Comparison of ENCODE assay signal across 9 cellular contexts in the genomic region with DNA sequence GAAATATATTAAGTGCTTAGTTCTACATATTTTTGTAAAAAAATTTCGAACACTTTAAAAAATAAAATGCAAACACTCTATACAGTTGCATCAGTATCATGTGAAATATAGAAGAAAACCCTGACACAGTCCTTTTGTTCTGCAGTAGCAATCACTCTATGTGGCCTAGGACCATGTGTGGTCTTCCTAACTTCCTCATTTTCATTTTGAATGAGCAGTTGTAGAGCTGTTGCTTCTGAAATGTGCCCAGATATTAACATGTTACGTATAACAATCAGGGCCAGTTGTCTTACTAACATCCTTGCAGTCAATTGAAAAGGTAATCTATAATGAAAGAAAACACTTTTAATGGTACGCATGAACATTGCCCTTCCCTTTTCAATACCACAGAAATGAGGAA.
A peak's percentile ranks its signal among the peaks of the same experiment; 100 is the strongest.
DNase-seq lines count a peak whose midpoint lies in the region; ATAC-seq, FAIRE-seq and TF ChIP-seq lines count a peak whose summit lies in the region.
"Had no signal": no experiment of that assay in that cellular context is flagged by ENCODE, and none has a peak within 500 bp of the region (broad histone marks: within the 10 kb centered on the region; RNA-seq: fewer than 3 reads in every experiment).

No MANE protein-coding gene starts in this region.

- no peak overlapping the region for H3K4me3 ChIP-seq in H1 (ENCODE audit: extremely low read depth in 1 of 4, insufficient read depth in 2 of 4, low read depth in 3 of 4, low read length in 4 of 4)

- H3K36me3 Mint-ChIP-seq in H9 (ENCODE audit: insufficient read depth in 1 of 3, low read depth in 3 of 3): peaks cover 51 to 55% (median 53%) of the 10 kb centered on the region in 3 experiments

- CTCF ChIA-PET in H1 (lab: Charles Lee; ENCODE audit: partially characterized antibody): no interaction called here

- H3K14ac ChIP-seq in H9 (ENCODE audit: insufficient read depth, low read length) (no peak overlapping the region), H1 (ENCODE audit: insufficient read length) (no peak overlapping the region)

- no peak for TF ChIP-seq RAD21 in H1 (IDR thresholded peaks at IDR 0.05 in 1 of 2, conservative IDR thresholded peaks at IDR 0.05 in 1 of 2; ENCODE audit: low read depth in 2 of 2, low read length in 2 of 2)

- H3K23me2 ChIP-seq in H9 (ENCODE audit: insufficient read length, low read depth, low read length, poor library complexity, severe bottlenecking) (no peaks in the 10 kb centered on the region), H1 (ENCODE audit: low read depth, low read length) (no peaks in the 10 kb centered on the region)

- H4K91ac ChIP-seq in H9 (ENCODE audit: insufficient read length, low read depth, low read length) (no peak overlapping the region), H1 (replicated peaks; ENCODE audit: insufficient read length, low read length) (no peak overlapping the region)

- DNase-seq in H9 (no peak), H1 (ENCODE audit: low read depth in 1 of 2, low spot score in 2 of 2) (no peak), NCI-H2029 treated with DMSO at 0.1 percent for 48 hours (lab: John Stamatoyannopoulos, UW) (no peak), NCI-H748 (lab: John Stamatoyannopoulos, UW; ENCODE audit: unreplicated experiment) (no peak), NCI-H2107 (lab: John Stamatoyannopoulos, UW) (no peak), HCEC 1CT (no peak)
- DNase-seq: NCI-H1417 treated with DMSO at 0.1 percent for 48 hours had no signal

- TF ChIP-seq EP300 in H1 (IDR thresholded peaks at IDR 0.05; ENCODE audit: borderline replicate concordance in 1 of 2, low read depth in 2 of 2, low read length in 2 of 2): no peak

- H3K27me3 ChIP-seq in H9 (ENCODE audit: insufficient read depth, low read length): no peaks in the 10 kb centered on the region
- H3K27me3 ChIP-seq in H1 (replicated peaks in 1 of 4; ENCODE audit: control insufficient read depth in 3 of 4, extremely low read depth in 1 of 4, insufficient read depth in 3 of 4, low read length in 3 of 4): no peaks in the 10 kb centered on the region

- H2BK120ac ChIP-seq in H9 (ENCODE audit: low read depth, low read length, poor library complexity, severe bottlenecking) (no peak overlapping the region), H1 (replicated peaks; ENCODE audit: low read depth, low read length) (no peak overlapping the region)

- H3K27ac ChIP-seq in H9 (ENCODE audit: insufficient read length, low read depth, low read length) (peak overlapping the region; percentile 68), H1 (ENCODE audit: low read depth, low read length) (no peak overlapping the region)

- no peak for TF ChIP-seq POLR2A in H1 (IDR thresholded peaks at IDR 0.05; ENCODE audit: control extremely low read depth in 1 of 2, low read depth in 2 of 2, low read length in 2 of 2)

- no peak overlapping the region for H3T11ph ChIP-seq in H9 (ENCODE audit: low read length)

- H2AK5ac ChIP-seq in H9 (ENCODE audit: insufficient read length, low read length): no peak overlapping the region
- H2AK5ac ChIP-seq in H1 (ENCODE audit: low read depth, low read length): no peak overlapping the region

- no peak for TF ChIP-seq CTCF in H9 (conservative IDR thresholded peaks at IDR 0.05)
- no peak for TF ChIP-seq CTCF in H1 (IDR thresholded peaks at IDR 0.05; ENCODE audit: control extremely low read depth in 1 of 3, insufficient read depth in 1 of 3, low read depth in 1 of 3, low read length in 3 of 3)

- peaks cover 21 to 30% of the 10 kb centered on the region in 2 experiments for H3K9me3 Mint-ChIP-seq in H9

- no CpG with 5 or more reads among the region's 3 CpGs for WGBS in H9 (ENCODE audit: extremely low coverage, insufficient read length, low lambda C conversion rate)
- 82% methylated on average over 3 of the region's 3 CpGs; no CpG with 5 or more reads in 1 of the 2 experiments for WGBS in H1 (ENCODE audit: extremely low coverage in 1 of 2, insufficient coverage in 1 of 2, insufficient read length in 1 of 2, insufficient replicate concordance in 2 of 2, low coverage in 1 of 2, low lambda C conversion rate in 2 of 2, missing lambda C conversion rate in 1 of 2), 2 experiments

- H2BK15ac ChIP-seq in H9 (ENCODE audit: low read depth, low read length): no peak overlapping the region
- H2BK15ac ChIP-seq in H1 (ENCODE audit: low read length): no peak overlapping the region

- H2BK12ac ChIP-seq in H9 (ENCODE audit: insufficient read length, low read depth, low read length): no peak overlapping the region
- H2BK12ac ChIP-seq in H1 (ENCODE audit: low read depth, low read length): no peak overlapping the region

- H3K4me1 Mint-ChIP-seq in H9: peaks cover 19 to 27% of the 10 kb centered on the region in 2 experiments

- peaks cover 0 to 3% (median 1%) of the 10 kb centered on the region in 4 experiments; a peak in 1 of 8 replicates for H3K36me3 ChIP-seq in H1 (ENCODE audit: control insufficient read depth in 2 of 4, insufficient read depth in 4 of 4, low read length in 3 of 4)

- H3K9me3 ChIP-seq in H9 (ENCODE audit: control insufficient read depth, low read depth, low read length) (no peaks in the 10 kb centered on the region), H1 (ENCODE audit: insufficient read depth in 2 of 2, low read depth in 1 of 2, low read length in 1 of 2) (peaks cover 0 to 2% of the 10 kb centered on the region in 2 experiments; a peak in 1 of 4 replicates)

- peak; percentile 7 for FAIRE-seq in H1 (lab: Jason Lieb, UNC)

- H3K9ac ChIP-seq in H9 (ENCODE audit: extremely low read depth, insufficient read length, low read length) (no peak overlapping the region), H1 (replicated peaks in 1 of 4; ENCODE audit: extremely low read depth in 1 of 4, low read depth in 3 of 4, low read length in 3 of 4) (peak overlapping the region in 1 of 4 experiments; percentile 34; a peak in 1 of 7 replicates)

- H2BK20ac ChIP-seq in H9 (ENCODE audit: low read depth, low read length, poor library complexity, severe bottlenecking): no peak overlapping the region
- no peak overlapping the region for H2BK20ac ChIP-seq in H1 (ENCODE audit: low read length)

- ATAC-seq in GM18867 (IDR thresholded peaks at IDR 0.05; ENCODE audit: unreplicated experiment): peak; percentile 55
- ATAC-seq in HG03571 (IDR thresholded peaks at IDR 0.05; ENCODE audit: unreplicated experiment): peak; percentile 56

- no peak overlapping the region for H3K56ac ChIP-seq in H9 (ENCODE audit: insufficient read length, low read depth, low read length)
- no peak overlapping the region for H3K56ac ChIP-seq in H1 (replicated peaks; ENCODE audit: insufficient read length, low read depth, low read length)

- H3K18ac ChIP-seq in H9 (ENCODE audit: insufficient read length, low read depth, low read length): no peak overlapping the region
- no peak overlapping the region; the same call in 1 of the 2 replicates for H3K18ac ChIP-seq in H1 (ENCODE audit: extremely low read depth, low read length)

- H4K20me1 ChIP-seq in H9 (ENCODE audit: control insufficient read depth, insufficient read depth, insufficient read length) (no peaks in the 10 kb centered on the region), H1 (replicated peaks in 1 of 2; ENCODE audit: control insufficient read depth in 1 of 2, insufficient read depth in 2 of 2, low read length in 2 of 2) (no peaks in the 10 kb centered on the region)

- H3K23ac ChIP-seq in H9 (ENCODE audit: insufficient read length, low read depth, low read length): no peak overlapping the region
- no peak overlapping the region for H3K23ac ChIP-seq in H1 (ENCODE audit: insufficient read length)

- POLR2A ChIA-PET in H1 (lab: Charles Lee; ENCODE audit: partially characterized antibody): no interaction called here

- no peak overlapping the region for H3K4me2 ChIP-seq in H9 (ENCODE audit: insufficient read depth, insufficient read length, low read length)
- H3K4me2 ChIP-seq in H1 (ENCODE audit: insufficient read depth in 1 of 2, low read depth in 2 of 2, low read length in 2 of 2): no peak overlapping the region

- H2BK5ac ChIP-seq in H9 (ENCODE audit: insufficient read length, low read length) (no peak overlapping the region), H1 (ENCODE audit: low read depth, low read length) (0 out of 2 replicates have a peak overlapping the region, but pooled peaks have one; percentile 76)

- H2AFZ ChIP-seq in H9 (ENCODE audit: low read length) (no peak overlapping the region), H1 (ENCODE audit: low read length) (no peak overlapping the region)

- H4K8ac ChIP-seq in H9 (replicated peaks; ENCODE audit: insufficient read length, low read depth, low read length) (no peak overlapping the region), H1 (ENCODE audit: extremely low read depth, insufficient read depth, low read length) (no peak overlapping the region)

- H3K79me2 ChIP-seq in H9 (ENCODE audit: insufficient read depth, low read length): no peaks in the 10 kb centered on the region
- no peaks in the 10 kb centered on the region for H3K79me2 ChIP-seq in H1 (ENCODE audit: control insufficient read depth in 1 of 2, insufficient read depth in 2 of 2, low read length in 2 of 2)

- peak overlapping the region; percentile 46 to 88 (median 75) for H3K27ac Mint-ChIP-seq in H9

- H3K4me3 Mint-ChIP-seq in H9: no peak overlapping the region

- H3K79me1 ChIP-seq in H9 (ENCODE audit: insufficient read depth, low read depth, low read length, poor library complexity, severe bottlenecking) (no peaks in the 10 kb centered on the region), H1 (ENCODE audit: low read depth, low read length) (no peaks in the 10 kb centered on the region)

- no peaks in the 10 kb centered on the region; the same call in 1 of the 2 replicates for H3K27me3 Mint-ChIP-seq in H9 (ENCODE audit: low read depth)

- H3K4ac ChIP-seq in H9 (ENCODE audit: low read depth, low read length) (no peak overlapping the region), H1 (replicated peaks; ENCODE audit: insufficient read length, low read depth, low read length) (no peak overlapping the region)

- peaks cover 7% of the 10 kb centered on the region for H3K4me1 ChIP-seq in H9 (ENCODE audit: insufficient read depth, low read length)
- peaks cover 0 to 8% (median 2%) of the 10 kb centered on the region in 4 experiments; a peak in 3 of 7 replicates for H3K4me1 ChIP-seq in H1 (replicated peaks in 1 of 4; ENCODE audit: control insufficient read depth in 3 of 4, insufficient read depth in 4 of 4, low read length in 3 of 4)

- no peak overlapping the region for H4K5ac ChIP-seq in H9 (ENCODE audit: insufficient read length, low read depth, low read length)
- no peak overlapping the region for H4K5ac ChIP-seq in H1 (ENCODE audit: insufficient read length, low read depth, low read length)

TF ChIP-seq in H1, 55 proteins besides CTCF, POLR2A, EP300 and RAD21 (continues in another document):
- no peak for TF ChIP-seq CBX8 (IDR thresholded peaks at IDR 0.05; ENCODE audit: borderline replicate concordance, low read depth, low read length)
- no peak for TF ChIP-seq TAF1 (IDR thresholded peaks at IDR 0.05; ENCODE audit: low read depth, low read length)
- no peak for TF ChIP-seq TEAD4 (IDR thresholded peaks at IDR 0.05; ENCODE audit: low read depth, low read length)
- no peak for TF ChIP-seq SIX5 (IDR thresholded peaks at IDR 0.05; ENCODE audit: low read depth, low read length)
- no peak for TF ChIP-seq BACH1 (IDR thresholded peaks at IDR 0.05; ENCODE audit: low read length)
- no peak for TF ChIP-seq RFX5 (IDR thresholded peaks at IDR 0.05; ENCODE audit: borderline replicate concordance, low read depth, low read length)
- TF ChIP-seq ASH2L (IDR thresholded peaks at IDR 0.05; ENCODE audit: low read length): no peak
